Comparison of ENCODE assay signal across 1 cellular context in genomic region chr4:87912164-87913004, GRCh38.
TF ChIP-seq lines count a peak whose summit lies in the region.

No MANE protein-coding gene starts in this region.

TF ChIP-seq in GM23338, 12 proteins besides CTCF, POLR2A, EP300 and RAD21 (continued from another document):
- no peak for TF ChIP-seq ZNF462 (CRISPR knock-in tag; IDR thresholded peaks at IDR 0.05)
- TF ChIP-seq JUNB (IDR thresholded peaks at IDR 0.05; ENCODE audit: unreplicated experiment), result no peak
